In genomic region chr11:78943841-78944240, GRCh38 we compare ENCODE assay signal across 1 cellular context.
TF ChIP-seq lines count a peak whose summit lies in the region.

No MANE protein-coding gene starts in this region.

TF ChIP-seq in SK-N-SH treated with all-trans-retinoic acid at 6 μM for 48 hours, 23 proteins besides CTCF, POLR2A, EP300 and RAD21 (continued from another document):
- TF ChIP-seq, protein P1, sequence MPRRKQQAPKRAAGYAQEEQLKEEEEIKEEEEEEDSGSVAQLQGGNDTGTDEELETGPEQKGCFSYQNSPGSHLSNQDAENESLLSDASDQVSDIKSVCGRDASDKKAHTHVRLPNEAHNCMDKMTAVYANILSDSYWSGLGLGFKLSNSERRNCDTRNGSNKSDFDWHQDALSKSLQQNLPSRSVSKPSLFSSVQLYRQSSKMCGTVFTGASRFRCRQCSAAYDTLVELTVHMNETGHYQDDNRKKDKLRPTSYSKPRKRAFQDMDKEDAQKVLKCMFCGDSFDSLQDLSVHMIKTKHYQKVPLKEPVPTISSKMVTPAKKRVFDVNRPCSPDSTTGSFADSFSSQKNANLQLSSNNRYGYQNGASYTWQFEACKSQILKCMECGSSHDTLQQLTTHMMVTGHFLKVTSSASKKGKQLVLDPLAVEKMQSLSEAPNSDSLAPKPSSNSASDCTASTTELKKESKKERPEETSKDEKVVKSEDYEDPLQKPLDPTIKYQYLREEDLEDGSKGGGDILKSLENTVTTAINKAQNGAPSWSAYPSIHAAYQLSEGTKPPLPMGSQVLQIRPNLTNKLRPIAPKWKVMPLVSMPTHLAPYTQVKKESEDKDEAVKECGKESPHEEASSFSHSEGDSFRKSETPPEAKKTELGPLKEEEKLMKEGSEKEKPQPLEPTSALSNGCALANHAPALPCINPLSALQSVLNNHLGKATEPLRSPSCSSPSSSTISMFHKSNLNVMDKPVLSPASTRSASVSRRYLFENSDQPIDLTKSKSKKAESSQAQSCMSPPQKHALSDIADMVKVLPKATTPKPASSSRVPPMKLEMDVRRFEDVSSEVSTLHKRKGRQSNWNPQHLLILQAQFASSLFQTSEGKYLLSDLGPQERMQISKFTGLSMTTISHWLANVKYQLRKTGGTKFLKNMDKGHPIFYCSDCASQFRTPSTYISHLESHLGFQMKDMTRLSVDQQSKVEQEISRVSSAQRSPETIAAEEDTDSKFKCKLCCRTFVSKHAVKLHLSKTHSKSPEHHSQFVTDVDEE (CRISPR knock-in tag; IDR thresholded peaks at IDR 0.05), result 0 out of 2 replicates have a peak, but pooled peaks have one; percentile 39
